In genomic region chr14:84643438-84643837, GRCh38 we compare ENCODE assay signal across 17 cellular contexts.
"Had no signal": no experiment of that assay in that cellular context is flagged by ENCODE, and none has a peak within 500 bp of the region (broad histone marks: within the 10 kb centered on the region; RNA-seq: fewer than 3 reads in every experiment).

No MANE protein-coding gene starts in this region.

- H3K27me3 ChIP-seq: colonic mucosa, gastrocnemius medialis, heart right ventricle, left lung, upper lobe of right lung had no signal

- H3K27ac ChIP-seq: colonic mucosa, gastrocnemius medialis, heart right ventricle, left lung, psoas muscle, upper lobe of right lung had no signal

- H3K4me1 Mint-ChIP-seq: activated T-helper 17 cell treated with anti-CD3 and anti-CD28 coated beads, Interleukin-2, amount 50 U/mL, for 72 hours; memory B cell had no signal

- H3K9me3 Mint-ChIP-seq: nephron had no signal

- H3K27ac Mint-ChIP-seq: activated T-helper 17 cell treated with anti-CD3 and anti-CD28 coated beads, Interleukin-2, amount 50 U/mL, for 72 hours; memory B cell; nephron had no signal

- H3K36me3 ChIP-seq: colonic mucosa, gastrocnemius medialis, heart right ventricle, left lung, upper lobe of right lung had no signal

- H3K4me1 ChIP-seq: colonic mucosa, gastrocnemius medialis, heart right ventricle, left lung, psoas muscle, upper lobe of right lung had no signal

- H3K4me3 ChIP-seq: colonic mucosa, gastrocnemius medialis, heart right ventricle, left lung, psoas muscle, upper lobe of right lung had no signal

- H3K9me3 ChIP-seq: colonic mucosa, gastrocnemius medialis, heart right ventricle, left lung, psoas muscle, upper lobe of right lung had no signal

- ATAC-seq: activated T-helper 17 cell treated with anti-CD3 and anti-CD28 coated beads, Interleukin-2, amount 50 U/mL, for 72 hours; gastrocnemius medialis; heart right ventricle; left lung; psoas muscle; upper lobe of right lung had no signal

- H3K27me3 Mint-ChIP-seq: activated T-helper 17 cell treated with anti-CD3 and anti-CD28 coated beads, Interleukin-2, amount 50 U/mL, for 72 hours; memory B cell had no signal

- H3K36me3 Mint-ChIP-seq: memory B cell had no signal

- DNase-seq: activated CD4-positive, alpha-beta T cell treated with anti-CD3 and anti-CD28 coated beads, Interleukin-2, amount 50 U/mL, for 1 hour; activated CD4-positive, CD25-positive, alpha-beta regulatory T cell; activated naive CD4-positive, alpha-beta T cell treated with anti-CD3 and anti-CD28 coated beads, Interleukin-2, amount 50 U/mL, for 16 hours; activated T-cell treated with anti-CD3 and anti-CD28 coated beads for 4 hours; caudate nucleus; colonic mucosa; effector CD8-positive, alpha-beta T cell; gastrocnemius medialis; heart right ventricle; left lung; psoas muscle; stimulated activated CD4-positive, alpha-beta T cell treated with anti-CD3 and anti-CD28 coated beads, Interleukin-12 subunit alpha, Interleukin-12 subunit beta, amount 100 ng/mL, for 4 hours; stimulated activated naive CD4-positive, alpha-beta T cell treated with Interleukin-2 at 50 U/mL for 16 hours; upper lobe of right lung had no signal

- H3K4me3 Mint-ChIP-seq: activated T-helper 17 cell treated with anti-CD3 and anti-CD28 coated beads, Interleukin-2, amount 50 U/mL, for 72 hours; memory B cell; nephron had no signal
